12 cellular contexts compared by ENCODE assay signal in genomic region chr12:71556881-71557280, GRCh38.
DNase-seq lines count a peak whose midpoint lies in the region; ATAC-seq, FAIRE-seq and TF ChIP-seq lines count a peak whose summit lies in the region.
"Had no signal": no experiment of that assay in that cellular context is flagged by ENCODE, and none has a peak within 500 bp of the region (broad histone marks: within the 10 kb centered on the region; RNA-seq: fewer than 3 reads in every experiment).

No MANE protein-coding gene starts in this region.

- no peak for ATAC-seq in HG03571 (IDR thresholded peaks at IDR 0.05; ENCODE audit: unreplicated experiment)
- ATAC-seq: natural killer cell had no signal

- no peak overlapping the region for H3K27ac ChIP-seq in keratinocyte (ENCODE audit: control insufficient read depth, insufficient read depth, low read length)
- H3K27ac ChIP-seq: thyroid gland had no signal

- H4K20me1 ChIP-seq in keratinocyte (ENCODE audit: control insufficient read depth, extremely low read depth, insufficient read depth, low read length): no peaks in the 10 kb centered on the region

- peak; percentile 98 for FAIRE-seq in keratinocyte (lab: Jason Lieb, UNC)

- no peak overlapping the region for H2AFZ ChIP-seq in keratinocyte (ENCODE audit: control insufficient read depth, low read length)

- no peaks in the 10 kb centered on the region for H3K9me3 ChIP-seq in keratinocyte (ENCODE audit: control insufficient read depth, low read depth, low read length)
- H3K9me3 ChIP-seq: thyroid gland had no signal

- no peaks in the 10 kb centered on the region for H3K36me3 ChIP-seq in keratinocyte (ENCODE audit: control insufficient read depth in 2 of 2, extremely low read depth in 1 of 2, insufficient read depth in 2 of 2, low read length in 2 of 2)
- H3K36me3 ChIP-seq: thyroid gland had no signal

- TF ChIP-seq CTCF in AG09319 (IDR thresholded peaks at IDR 0.05; ENCODE audit: low read depth, low read length) (no peak), keratinocyte (optimal IDR thresholded peaks at IDR 0.05 in 1 of 3, IDR thresholded peaks at IDR 0.05 in 1 of 3, conservative IDR thresholded peaks at IDR 0.05 in 1 of 3; ENCODE audit: extremely low read depth in 1 of 3, insufficient read depth in 2 of 3, low read length in 3 of 3) (no peak)

- H3K9ac ChIP-seq in keratinocyte (ENCODE audit: control insufficient read depth, extremely low read depth, insufficient read depth, low read length): no peak overlapping the region

- H3K4me2 ChIP-seq in keratinocyte (ENCODE audit: control insufficient read depth, extremely low read depth, insufficient read depth, low read depth, low read length): no peak overlapping the region

- H3K4me3 ChIP-seq in keratinocyte (ENCODE audit: control insufficient read depth in 2 of 3, extremely low read depth in 1 of 3, insufficient read depth in 2 of 3, low read depth in 1 of 3, low read length in 3 of 3): no peak overlapping the region
- H3K4me3 ChIP-seq: thyroid gland had no signal

- H3K27me3 ChIP-seq in keratinocyte (ENCODE audit: control insufficient read depth, extremely low read depth, insufficient read depth, low read length): no peaks in the 10 kb centered on the region
- H3K27me3 ChIP-seq: thyroid gland had no signal

- H3K79me2 ChIP-seq in keratinocyte (ENCODE audit: control insufficient read depth, insufficient read depth, low read length): no peaks in the 10 kb centered on the region

- no peaks in the 10 kb centered on the region for H3K9me1 ChIP-seq in keratinocyte (ENCODE audit: control insufficient read depth, extremely low read depth, insufficient read depth, low read length)

- peak; percentile 42 for DNase-seq in AG09319 (ENCODE audit: extremely low read depth, low read depth)
- peak; percentile 96 for DNase-seq in HS-5 (ENCODE audit: low read depth)
- DNase-seq in astrocyte of the hippocampus (ENCODE audit: low read depth, low spot score): peak; percentile 90
- DNase-seq in keratinocyte (ENCODE audit: low read depth, low spot score): peak; percentile 53
- no peak for DNase-seq in GM19238 (ENCODE audit: insufficient read length, low spot score)
- DNase-seq in SHP77 treated with DMSO at 0.1 percent for 48 hours (lab: John Stamatoyannopoulos, UW): no peak
- DNase-seq in NCI-H1436 treated with DMSO at 0.1 percent for 48 hours (lab: John Stamatoyannopoulos, UW): no peak
- DNase-seq: amygdala, natural killer cell, OCI-M1 had no signal

- peaks cover 9% of the 10 kb centered on the region for H3K4me1 ChIP-seq in keratinocyte (ENCODE audit: control insufficient read depth, extremely low read depth, insufficient read depth, low read length)
- H3K4me1 ChIP-seq: thyroid gland had no signal

- dilution Hi-C loops in keratinocyte (cut with MboI; ENCODE audit: extremely low pct_ligation_motif_present, low sequenced_read_pairs): no loop called here

Comparison
In these comparisons a context has a peak if more than half of its experiments do, and no peak if none do; other contexts are left out.
1. DNase-seq: peak in AG09319 (single experiment), HS-5 (single experiment), astrocyte of the hippocampus (single experiment) and keratinocyte (single experiment); none in GM19238 (single experiment), SHP77 treated with DMSO at 0.1 percent for 48 hours (single experiment) and NCI-H1436 treated with DMSO at 0.1 percent for 48 hours (single experiment).